Comparison of ENCODE assay signal across 19 cellular contexts in the genomic region with DNA sequence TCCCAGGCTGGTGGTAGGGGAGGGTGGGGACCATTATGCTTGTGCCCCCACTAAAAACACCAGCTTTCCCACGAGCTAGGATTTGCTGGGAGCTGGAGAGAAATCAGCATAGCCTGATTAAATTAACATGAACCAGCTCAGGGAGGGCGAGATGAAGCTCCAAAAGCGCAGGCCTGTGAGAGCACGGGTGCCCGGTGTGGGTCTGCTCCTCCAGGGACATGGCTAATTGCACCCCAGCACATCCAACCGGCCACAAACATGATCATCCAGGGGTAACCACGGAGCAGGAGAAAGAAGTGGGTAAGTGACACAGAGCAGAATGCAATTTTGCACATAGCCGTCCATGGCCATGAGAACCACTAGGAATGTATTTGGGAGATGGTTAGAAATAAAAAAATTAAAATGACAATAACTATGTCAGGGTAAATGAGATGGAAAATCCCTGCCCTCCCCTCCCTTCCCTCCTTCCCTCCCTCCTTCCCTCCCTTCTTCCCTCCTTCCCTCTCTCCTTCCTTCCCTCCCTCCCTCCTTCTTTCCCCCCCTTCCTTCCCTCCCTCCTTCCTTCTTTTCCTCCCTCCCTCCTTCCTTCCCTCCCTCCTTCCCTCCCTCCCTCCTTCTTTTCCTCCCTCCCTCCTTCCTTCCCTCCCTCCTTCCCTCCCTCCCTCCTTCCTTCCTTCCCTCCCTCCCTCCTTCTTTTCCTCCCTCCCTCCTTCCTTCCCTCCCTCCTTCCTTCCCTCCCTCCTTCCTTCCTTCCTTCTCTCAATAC. TPM values are rescaled to one million over a fixed set of nuclear protein-coding genes. Genes with fewer than 3 reads are reported as not detected.
DNase-seq lines count a peak whose midpoint lies in the region; ATAC-seq, FAIRE-seq and TF ChIP-seq lines count a peak whose summit lies in the region.
"Had no signal": no experiment of that assay in that cellular context is flagged by ENCODE, and none has a peak within 500 bp of the region (broad histone marks: within the 10 kb centered on the region; RNA-seq: fewer than 3 reads in every experiment).

No MANE protein-coding gene starts in this region.

- intact Hi-C loops in psoas muscle (cut with DNase I): no loop called here

- H3K4me3 Mint-ChIP-seq in glutamatergic neuron (ENCODE audit: unreplicated experiment) (peak overlapping the region; percentile 58), chondrocyte (ENCODE audit: unreplicated experiment) (no peak overlapping the region)
- H3K4me3 Mint-ChIP-seq: activated CD4-positive, alpha-beta T cell treated with anti-CD3 and anti-CD28 coated beads, Interleukin-2, amount 10 ng/mL, durations not matched to agents 24 days and 14 days; dendritic cell treated with granulocyte-macrophage colony-stimulating factor and Interleukin-4, amounts not matched to agents 40 ng/mL and 50 ng/mL, for 4 days had no signal

- no peak for TF ChIP-seq CTCF in A549 (IDR thresholded peaks at IDR 0.05)
- no peak for TF ChIP-seq CTCF in HEK293 (tag by site-specific recombination; IDR thresholded peaks at IDR 0.05)
- TF ChIP-seq CTCF in glutamatergic neuron (IDR thresholded peaks at IDR 0.05; ENCODE audit: partially characterized antibody, unreplicated experiment): no peak
- no peak for TF ChIP-seq CTCF in psoas muscle (IDR thresholded peaks at IDR 0.05)
- no peak for TF ChIP-seq CTCF in chondrocyte (IDR thresholded peaks at IDR 0.05)

- DNase-seq in A549 (ENCODE audit: low read depth in 1 of 2, low spot score in 1 of 2): no peak
- no peak for DNase-seq in glutamatergic neuron
- no peak for DNase-seq in psoas muscle
- DNase-seq in chondrocyte (ENCODE audit: low spot score): no peak
- no peak for DNase-seq in DMS 273 treated with DMSO at 0.1 percent for 48 hours (lab: John Stamatoyannopoulos, UW)
- DNase-seq in OCI-M1 (lab: John Stamatoyannopoulos, UW): no peak
- no peak for DNase-seq in DMS 273 (lab: John Stamatoyannopoulos, UW; ENCODE audit: unreplicated experiment)
- DNase-seq: activated CD4-positive, alpha-beta T cell treated with anti-CD3 and anti-CD28 coated beads, Interleukin-2, amount 10 ng/mL, durations not matched to agents 24 days and 14 days; activated naive CD4-positive, alpha-beta T cell treated with Interleukin-2 at 50 U/mL for 16 hours; HCEC 1CT; NCI-H446 treated with DMSO at 0.1 percent for 48 hours; ovary; SHP77 treated with DMSO at 0.1 percent for 48 hours; stimulated activated CD4-positive, alpha-beta T cell treated with anti-CD3 and anti-CD28 coated beads, Interleukin-12 subunit alpha, Interleukin-12 subunit beta, amount 100 ng/mL, for 4 hours; stimulated activated naive CD4-positive, alpha-beta T cell treated with Interleukin-2 at 50 U/mL for 16 hours had no signal

- ATAC-seq in A549: no peak
- ATAC-seq in psoas muscle: no peak

- H3K27me3 Mint-ChIP-seq in glutamatergic neuron (ENCODE audit: unreplicated experiment) (peaks cover 5% of the 10 kb centered on the region), chondrocyte (ENCODE audit: low read depth) (no peaks in the 10 kb centered on the region)

- no peak for FAIRE-seq in A549 (lab: Jason Lieb, UNC)
- FAIRE-seq: D721Med had no signal

- H3K9me3 Mint-ChIP-seq in glutamatergic neuron (ENCODE audit: unreplicated experiment): peaks cover 10% of the 10 kb centered on the region
- peaks cover 14% of the 10 kb centered on the region for H3K9me3 Mint-ChIP-seq in chondrocyte (ENCODE audit: low read depth)
- H3K9me3 Mint-ChIP-seq: dendritic cell treated with granulocyte-macrophage colony-stimulating factor and Interleukin-4, amounts not matched to agents 40 ng/mL and 50 ng/mL, for 4 days had no signal

- TF ChIP-seq RAD21 in A549 (conservative IDR thresholded peaks at IDR 0.05 in 1 of 2, IDR thresholded peaks at IDR 0.05 in 1 of 2): no peak

- CTCF ChIA-PET in A549 (lab: Yijun Ruan, JAX): interaction anchor here (0.8 kb wide), 1 partner anchor 131 kb away, joined by 4 read pairs; no protein-coding TSS in a partner anchor
- CTCF ChIA-PET in HEK293 (lab: Yijun Ruan, JAX): interaction anchor here (0.6 to 1.4 kb wide), 2 partner anchors 27 to 594 kb away, joined by 3 read pairs; partner anchors contain the start of gene CLMN

- H3K4me2 ChIP-seq in A549: 0 out of 3 replicates have a peak overlapping the region, but pooled peaks have one; percentile 32

- H3K27ac Mint-ChIP-seq in glutamatergic neuron (ENCODE audit: unreplicated experiment) (no peak overlapping the region), chondrocyte (ENCODE audit: unreplicated experiment) (no peak overlapping the region)
- H3K27ac Mint-ChIP-seq: activated CD4-positive, alpha-beta T cell treated with anti-CD3 and anti-CD28 coated beads, Interleukin-2, amount 10 ng/mL, durations not matched to agents 24 days and 14 days had no signal

- H3K4me1 ChIP-seq in A549: peaks cover 25% of the 10 kb centered on the region
- peaks cover 6% of the 10 kb centered on the region for H3K4me1 ChIP-seq in HEK293 (ENCODE audit: control insufficient read depth, insufficient read depth, low read length)
- H3K4me1 ChIP-seq in psoas muscle: peaks cover 23% of the 10 kb centered on the region

- no peaks in the 10 kb centered on the region for H3K27me3 ChIP-seq in psoas muscle (ENCODE audit: insufficient read depth in 3 of 3, low read length in 2 of 3)
- H3K27me3 ChIP-seq: ascending aorta, ovary had no signal

- H3K36me3 ChIP-seq in HEK293 (ENCODE audit: control insufficient read depth in 2 of 2, insufficient read depth in 1 of 2, low read length in 2 of 2): no peaks in the 10 kb centered on the region
- no peaks in the 10 kb centered on the region for H3K36me3 ChIP-seq in psoas muscle (ENCODE audit: insufficient read depth in 1 of 2, low read depth in 1 of 2)
- H3K36me3 ChIP-seq: ascending aorta, ovary had no signal

- H3K36me3 Mint-ChIP-seq in glutamatergic neuron (ENCODE audit: unreplicated experiment) (peaks cover 20% of the 10 kb centered on the region), chondrocyte (ENCODE audit: low read depth) (no peaks in the 10 kb centered on the region)

- TF ChIP-seq POLR2A in A549 (IDR thresholded peaks at IDR 0.05; ENCODE audit: low read length): no peak

- H3K27ac ChIP-seq in A549 (peak overlapping the region; percentile 43 to 53; a peak in 4 of 6 replicates), HEK293 (ENCODE audit: extremely low read depth, low read depth, low read length) (0 out of 2 replicates have a peak overlapping the region, but pooled peaks have one; percentile 16), psoas muscle (peak overlapping the region; percentile 50)
- H3K27ac ChIP-seq: ovary had no signal

- H3K4me3 ChIP-seq in A549: no peak overlapping the region
- H3K4me3 ChIP-seq in HEK293 (ENCODE audit: low read depth, low read length): no peak overlapping the region
- H3K4me3 ChIP-seq in psoas muscle: no peak overlapping the region
- H3K4me3 ChIP-seq: ascending aorta, ovary had no signal

- TF ChIP-seq EP300 in A549 (IDR thresholded peaks at IDR 0.05): no peak

- H3K9me3 ChIP-seq in A549: no peaks in the 10 kb centered on the region
- no peaks in the 10 kb centered on the region for H3K9me3 ChIP-seq in HEK293 (ENCODE audit: control insufficient read depth, insufficient read depth, low read depth, low read length)
- H3K9me3 ChIP-seq in psoas muscle: no peaks in the 10 kb centered on the region
- H3K9me3 ChIP-seq: ascending aorta, ovary had no signal

- 90% methylated on average over 8 of the region's 8 CpGs for WGBS in A549 (ENCODE audit: missing lambda C conversion rate)
- 50 to 66% (median 55%) methylated on average over 8 of the region's 8 CpGs for WGBS in psoas muscle, 3 donors

- H3K4me1 Mint-ChIP-seq in glutamatergic neuron (ENCODE audit: low read depth, unreplicated experiment): peaks cover 14% of the 10 kb centered on the region
- H3K4me1 Mint-ChIP-seq in chondrocyte (ENCODE audit: low read depth): peaks cover 22% of the 10 kb centered on the region
- H3K4me1 Mint-ChIP-seq: activated CD4-positive, alpha-beta T cell treated with anti-CD3 and anti-CD28 coated beads, Interleukin-2, amount 10 ng/mL, durations not matched to agents 24 days and 14 days had no signal

- POLR2A ChIA-PET in A549 (lab: Yijun Ruan, JAX): interaction anchor here (1.0 kb wide), 1 partner anchor 27 kb away, joined by 4 read pairs; no protein-coding TSS in a partner anchor
- POLR2A ChIA-PET in HEK293 (lab: Yijun Ruan, JAX): no interaction called here

TF ChIP-seq in A549, 52 proteins besides CTCF, POLR2A, EP300 and RAD21:
- TF ChIP-seq FOXS1 (CRISPR knock-in tag; IDR thresholded peaks at IDR 0.05) (no peak), ELK1 (IDR thresholded peaks at IDR 0.05; ENCODE audit: low read depth, low read length) (no peak)
TF ChIP-seq in A549: peak in this region for 0.

TF ChIP-seq in HEK293, 187 proteins besides CTCF, POLR2A, EP300 and RAD21:
- peak; percentile 77 for TF ChIP-seq ZNF366 (tag by site-specific recombination; conservative IDR thresholded peaks at IDR 0.05)
- TF ChIP-seq, protein P1, sequence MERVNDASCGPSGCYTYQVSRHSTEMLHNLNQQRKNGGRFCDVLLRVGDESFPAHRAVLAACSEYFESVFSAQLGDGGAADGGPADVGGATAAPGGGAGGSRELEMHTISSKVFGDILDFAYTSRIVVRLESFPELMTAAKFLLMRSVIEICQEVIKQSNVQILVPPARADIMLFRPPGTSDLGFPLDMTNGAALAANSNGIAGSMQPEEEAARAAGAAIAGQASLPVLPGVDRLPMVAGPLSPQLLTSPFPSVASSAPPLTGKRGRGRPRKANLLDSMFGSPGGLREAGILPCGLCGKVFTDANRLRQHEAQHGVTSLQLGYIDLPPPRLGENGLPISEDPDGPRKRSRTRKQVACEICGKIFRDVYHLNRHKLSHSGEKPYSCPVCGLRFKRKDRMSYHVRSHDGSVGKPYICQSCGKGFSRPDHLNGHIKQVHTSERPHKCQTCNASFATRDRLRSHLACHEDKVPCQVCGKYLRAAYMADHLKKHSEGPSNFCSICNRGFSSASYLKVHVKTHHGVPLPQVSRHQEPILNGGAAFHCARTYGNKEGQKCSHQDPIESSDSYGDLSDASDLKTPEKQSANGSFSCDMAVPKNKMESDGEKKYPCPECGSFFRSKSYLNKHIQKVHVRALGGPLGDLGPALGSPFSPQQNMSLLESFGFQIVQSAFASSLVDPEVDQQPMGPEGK (tag by site-specific recombination; IDR thresholded peaks at IDR 0.05): no peak

RNA-seq across cellular contexts. Expression of gene CLMN, which starts 26.9 kb away (rescaled TPM):
- polyA plus RNA-seq in A549 (2011; rRNA removed): 10.6 and 11.3 TPM in 2 replicates
- polyA plus RNA-seq in A549 (2012; cell fraction: cytosol; rRNA removed): 1.4 and 1.6 TPM in 2 replicates
- 2.0 and 3.1 TPM in 2 replicates for polyA plus RNA-seq in A549 (2012; cell fraction: nucleus; rRNA removed)
- 2.9 to 4.3 TPM (median 3.3 TPM) in 3 replicates for polyA plus RNA-seq in A549 (2017; fragmentation: RNase III; extraction: RNeasy Plus Mini Kit Qiagen cat#74134 plus additional on column Dnase treatment)
- 10.9 and 11.9 TPM in 2 replicates for polyA minus RNA-seq in A549 (2011; rRNA and poly(A)+ RNA removed)
- 17.6 TPM for total RNA-seq in glutamatergic neuron (ENCODE audit: unreplicated experiment)
- 1 to 10 TPM; 3.9 to 9.6 (median 6.3) TPM for total RNA-seq in psoas muscle
- 1 to 10 TPM; 1.7 to 2.5 (median 2.1) TPM for polyA plus RNA-seq in psoas muscle
- total RNA-seq in chondrocyte: 6.7 to 7.7 TPM (median 7.3 TPM) in 3 replicates
